In the genomic region with DNA sequence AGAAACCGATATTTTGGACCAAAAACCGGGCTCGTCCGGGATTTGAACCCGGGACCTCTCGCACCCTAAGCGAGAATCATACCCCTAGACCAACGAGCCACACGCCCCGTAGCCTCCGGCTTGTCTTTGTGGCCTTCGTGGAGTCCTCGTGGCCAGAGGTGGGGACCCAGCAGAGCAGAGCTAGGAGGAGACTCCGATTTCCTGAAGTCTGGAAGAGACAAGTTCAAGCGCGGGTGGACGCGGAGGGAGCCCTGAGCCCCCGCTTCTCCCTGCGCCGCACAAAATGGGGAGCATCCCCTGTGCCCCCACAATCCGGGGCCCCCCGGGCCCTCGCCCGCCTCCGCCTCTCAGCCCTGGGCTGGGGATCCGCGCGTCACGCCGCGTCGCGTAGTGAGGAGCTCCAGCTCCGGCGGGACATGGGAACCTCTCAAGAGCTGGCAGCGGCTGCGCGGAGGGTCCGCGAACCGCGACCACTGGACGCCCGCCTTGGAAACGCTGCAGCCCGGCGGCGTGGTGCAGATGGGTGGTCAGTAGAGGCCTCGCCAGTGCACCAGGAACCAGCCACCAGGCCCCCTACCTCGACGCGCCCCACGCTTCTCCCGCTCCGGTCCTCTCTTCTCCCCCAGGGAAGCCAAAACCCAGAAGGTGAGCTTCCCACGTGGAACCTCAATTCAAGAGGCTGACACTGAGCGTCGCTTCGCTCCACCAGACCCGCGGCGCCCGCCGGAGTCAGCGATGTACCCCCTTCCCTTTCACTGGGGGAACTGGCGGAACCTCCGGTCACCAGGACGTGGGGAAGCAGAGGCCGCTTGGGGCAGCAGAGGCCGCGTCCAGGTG, we compare ENCODE assay signal across 8 cellular contexts. TPM values are rescaled to one million over a fixed set of nuclear protein-coding genes. Genes with fewer than 3 reads are reported as not detected.
A peak's percentile ranks its signal among the peaks of the same experiment; 100 is the strongest.
DNase-seq lines count a peak whose midpoint lies in the region; ATAC-seq lines count a peak whose summit lies in the region.

No MANE protein-coding gene starts in this region.

- H3K4me3 Mint-ChIP-seq in activated T-cell treated with anti-CD3 and anti-CD28 coated beads, Interleukin-2, amount 50 U/mL, for 4 hours = peak overlapping the region; percentile 71

- ATAC-seq in activated T-cell treated with anti-CD3 and anti-CD28 coated beads, Interleukin-2, amount 50 U/mL, for 4 hours = peak; percentile 58 to 67
- no peak for ATAC-seq in GM21526 (IDR thresholded peaks at IDR 0.05; ENCODE audit: low FRiP score, unreplicated experiment)

- H3K36me3 Mint-ChIP-seq in activated T-cell treated with anti-CD3 and anti-CD28 coated beads, Interleukin-2, amount 50 U/mL, for 4 hours (ENCODE audit: insufficient read depth) = no peaks in the 10 kb centered on the region

- H3K4me1 Mint-ChIP-seq in activated T-cell treated with anti-CD3 and anti-CD28 coated beads, Interleukin-2, amount 50 U/mL, for 4 hours (ENCODE audit: low read depth) = peaks cover 26% of the 10 kb centered on the region

- DNase-seq in DMS53 (lab: John Stamatoyannopoulos, UW) (peak; percentile 77), LHCN-M2 (ENCODE audit: low read depth) (peak; percentile 76), foreskin melanocyte (peak; percentile 78), retina (peak; percentile 80), NCI-H1436 (lab: John Stamatoyannopoulos, UW) (no peak), NCI-H2081 treated with DMSO at 0.1 percent for 48 hours (lab: John Stamatoyannopoulos, UW) (no peak)
- no peak for DNase-seq in activated T-cell treated with anti-CD3 and anti-CD28 coated beads, Interleukin-2, amount 50 U/mL, for 4 hours

- peaks cover 82% of the 10 kb centered on the region for H3K27me3 Mint-ChIP-seq in activated T-cell treated with anti-CD3 and anti-CD28 coated beads, Interleukin-2, amount 50 U/mL, for 4 hours (ENCODE audit: low read depth)

- no peaks in the 10 kb centered on the region for H3K9me3 Mint-ChIP-seq in activated T-cell treated with anti-CD3 and anti-CD28 coated beads, Interleukin-2, amount 50 U/mL, for 4 hours

RNA-seq across cellular contexts. Expression of a gene that starts 5.2 kb away (rescaled TPM):
- not detected in 2 replicates for total RNA-seq in LHCN-M2 (2014; rRNA removed)
- not detected for polyA plus RNA-seq in LHCN-M2 (2012)
- not detected for total RNA-seq in activated T-cell treated with anti-CD3 and anti-CD28 coated beads, Interleukin-2, amount 50 U/mL, for 4 hours

RNA-seq across cellular contexts. Expression of a gene that starts 48.0 kb away (rescaled TPM):
- total RNA-seq in LHCN-M2 (2014; rRNA removed) = 4.6 and 4.7 TPM in 2 replicates
- polyA plus RNA-seq in LHCN-M2 (2012) = 7.4 TPM
- total RNA-seq in activated T-cell treated with anti-CD3 and anti-CD28 coated beads, Interleukin-2, amount 50 U/mL, for 4 hours = 10 to 100 TPM in 1 of 3 donors, 1 to 10 TPM in 2; 9.8 to 12.0 (median 9.9) TPM

RNA-seq across cellular contexts. Expression of a gene that starts 52.1 kb away (rescaled TPM):
- 10.4 and 11.9 TPM in 2 replicates for total RNA-seq in LHCN-M2 (2014; rRNA removed)
- 3.0 TPM for polyA plus RNA-seq in LHCN-M2 (2012)
- total RNA-seq in activated T-cell treated with anti-CD3 and anti-CD28 coated beads, Interleukin-2, amount 50 U/mL, for 4 hours = 1 to 10 TPM; 9.0 to 9.7 (median 9.6) TPM

Comparison
In these comparisons a context has a peak if more than half of its experiments do, and no peak if none do; other contexts are left out.
1. DNase-seq: peak in DMS53 (single experiment), LHCN-M2 (single experiment), foreskin melanocyte (single experiment) and retina (single experiment); none in activated T-cell treated with anti-CD3 and anti-CD28 coated beads, Interleukin-2, amount 50 U/mL, for 4 hours (single experiment), NCI-H1436 (single experiment) and NCI-H2081 treated with DMSO at 0.1 percent for 48 hours (single experiment).